Comparison of ENCODE assay signal across 9 cellular contexts in the genomic region with DNA sequence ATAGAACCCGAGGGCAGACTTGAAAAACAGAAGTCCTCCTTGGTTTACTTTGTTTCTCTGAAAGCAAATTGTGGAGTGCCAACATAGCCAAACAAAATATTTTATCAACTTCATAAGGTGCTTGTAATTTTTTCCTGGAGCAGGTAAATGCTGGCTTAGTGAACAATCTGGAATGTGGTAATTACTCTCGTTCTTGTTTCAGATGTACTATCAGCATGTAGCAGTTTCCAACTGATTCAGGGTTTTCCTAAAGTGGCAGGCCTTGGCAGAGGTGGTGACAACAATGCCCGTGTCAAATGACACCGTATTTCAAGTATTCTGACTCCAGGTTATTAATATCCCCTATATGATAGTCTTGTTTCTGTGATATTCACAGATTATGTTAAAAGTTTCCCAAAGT. TPM values are rescaled to one million over a fixed set of nuclear protein-coding genes. Genes with fewer than 3 reads are reported as not detected.
DNase-seq lines count a peak whose midpoint lies in the region; ATAC-seq, FAIRE-seq and TF ChIP-seq lines count a peak whose summit lies in the region.
"Had no signal": no experiment of that assay in that cellular context is flagged by ENCODE, and none has a peak within 500 bp of the region (broad histone marks: within the 10 kb centered on the region; RNA-seq: fewer than 3 reads in every experiment).

No MANE protein-coding gene starts in this region.

- ATAC-seq in GM12878 = no peak
- ATAC-seq in thoracic aorta (ENCODE audit: insufficient number of reproducible peaks, low FRiP score, low read depth) = no peak
- ATAC-seq in HG03280 (IDR thresholded peaks at IDR 0.05; ENCODE audit: unreplicated experiment) = no peak
- no peak for ATAC-seq in GM21526 (IDR thresholded peaks at IDR 0.05; ENCODE audit: low FRiP score, unreplicated experiment)
- ATAC-seq in GM19023 (IDR thresholded peaks at IDR 0.05; ENCODE audit: unreplicated experiment) = no peak

- no peaks in the 10 kb centered on the region for H4K20me1 ChIP-seq in GM12878 (ENCODE audit: control insufficient read depth, insufficient read depth)

- TF ChIP-seq EP300 in GM12878 (IDR thresholded peaks at IDR 0.05; ENCODE audit: borderline replicate concordance in 1 of 2, control insufficient read depth in 1 of 2, low read depth in 2 of 2, low read length in 2 of 2) = no peak

- WGBS in GM12878 (ENCODE audit: insufficient coverage, insufficient replicate concordance, low lambda C conversion rate, missing lambda C conversion rate) = 17% methylated on average over 4 of the region's 4 CpGs

- H3K27ac ChIP-seq in GM12878 (ENCODE audit: control insufficient read depth, insufficient read depth) = no peak overlapping the region
- peak overlapping the region; percentile 97 to 98 for H3K27ac ChIP-seq in thoracic aorta

- in situ Hi-C loops in GM12878 (cut with MboI) = no loop called here

- no peak for TF ChIP-seq POLR2A in GM12878 (IDR thresholded peaks at IDR 0.05; ENCODE audit: low read depth, low read length)

- no peak for TF ChIP-seq RAD21 in GM12878 (IDR thresholded peaks at IDR 0.05; ENCODE audit: insufficient read depth, low read depth, low read length)

- H3K4me3 ChIP-seq in GM12878 = peak overlapping the region; percentile 94; the same call in 1 of the 2 replicates
- H3K4me3 ChIP-seq in thoracic aorta = peak overlapping the region; percentile 94

- no peaks in the 10 kb centered on the region for H3K79me2 ChIP-seq in GM12878 (ENCODE audit: control insufficient read depth, insufficient read depth, low read length)

- TF ChIP-seq CTCF in GM12878 (IDR thresholded peaks at IDR 0.05 in 2 of 3, conservative IDR thresholded peaks at IDR 0.05 in 1 of 3; ENCODE audit: control insufficient read depth in 2 of 3, extremely low read depth in 1 of 3, insufficient read depth in 1 of 3, low read depth in 3 of 3, low read length in 3 of 3) (no peak), thoracic aorta (IDR thresholded peaks at IDR 0.05) (no peak)

- SMC1A ChIA-PET in GM12878 (lab: Charles Lee; ENCODE audit: uncharacterized antibody, unreplicated experiment) = interaction anchor here (1.3 to 2.6 kb wide), 2 partner anchors 11 to 17 kb away, joined by 5 to 15 read pairs; no protein-coding TSS in a partner anchor

- FAIRE-seq in GM12878 (lab: Jason Lieb, UNC) = no peak

- H3K9ac ChIP-seq in GM12878 (ENCODE audit: control insufficient read depth, insufficient read depth, low read length) = no peak overlapping the region

- no peaks in the 10 kb centered on the region for H3K27me3 Mint-ChIP-seq in activated CD4-positive, alpha-beta T cell treated with anti-CD3 and anti-CD28 coated beads, Interleukin-2, amount 10 ng/mL, durations not matched to agents 7 days and 5 days

- H3K9me3 Mint-ChIP-seq in activated CD4-positive, alpha-beta T cell treated with anti-CD3 and anti-CD28 coated beads, Interleukin-2, amount 10 ng/mL, durations not matched to agents 7 days and 5 days = no peaks in the 10 kb centered on the region

- POLR2A ChIA-PET in activated CD4-positive, alpha-beta T cell treated with anti-CD3 and anti-CD28 coated beads, Interleukin-2, amount 10 ng/mL, durations not matched to agents 7 days and 5 days (lab: Charles Lee) = no interaction called here
- POLR2A ChIA-PET in GM12878 (lab: Charles Lee) = interaction anchor here (1.3 kb wide), 1 partner anchor 8 kb away, joined by 4 read pairs; no protein-coding TSS in a partner anchor

- no TSS peak for BruUV-seq in GM12878 (replicated peaks; lab: Mats Ljungman, UMichigan)

- peak overlapping the region; percentile 100 for H3K27ac Mint-ChIP-seq in activated CD4-positive, alpha-beta T cell treated with anti-CD3 and anti-CD28 coated beads, Interleukin-2, amount 10 ng/mL, durations not matched to agents 7 days and 5 days

- H3K9me3 ChIP-seq in GM12878 (replicated peaks; ENCODE audit: control insufficient read depth, insufficient read depth, low read length) = no peaks in the 10 kb centered on the region
- H3K9me3 ChIP-seq in thoracic aorta = no peaks in the 10 kb centered on the region

- peaks cover 35% of the 10 kb centered on the region for H3K4me1 Mint-ChIP-seq in activated CD4-positive, alpha-beta T cell treated with anti-CD3 and anti-CD28 coated beads, Interleukin-2, amount 10 ng/mL, durations not matched to agents 7 days and 5 days

- peak overlapping the region; percentile 98; the same call in 1 of the 2 replicates for H2AFZ ChIP-seq in GM12878 (ENCODE audit: control insufficient read depth, low read depth, low read length)

- no peaks in the 10 kb centered on the region for H3K36me3 ChIP-seq in GM12878 (ENCODE audit: control insufficient read depth in 2 of 2, insufficient read depth in 2 of 2, low read length in 1 of 2)
- no peaks in the 10 kb centered on the region for H3K36me3 ChIP-seq in thoracic aorta

- CTCF ChIA-PET in activated CD4-positive, alpha-beta T cell treated with anti-CD3 and anti-CD28 coated beads, Interleukin-2, amount 10 ng/mL, durations not matched to agents 7 days and 5 days (lab: Charles Lee) = interaction anchor here (0.9 to 1.3 kb wide), 3 partner anchors 12 to 193 kb away, joined by 3 read pairs; no protein-coding TSS in a partner anchor
- CTCF ChIA-PET in GM12878 (lab: Yijun Ruan, JAX) = interaction anchor here (0.5 kb wide), 1 partner anchor 1231 kb away, joined by 3 read pairs; no protein-coding TSS in a partner anchor

- H3K4me3 Mint-ChIP-seq in activated CD4-positive, alpha-beta T cell treated with anti-CD3 and anti-CD28 coated beads, Interleukin-2, amount 10 ng/mL, durations not matched to agents 7 days and 5 days = peak overlapping the region; percentile 90

- DNase-seq in activated CD4-positive, alpha-beta T cell treated with anti-CD3 and anti-CD28 coated beads, Interleukin-2, amount 10 ng/mL, durations not matched to agents 7 days and 5 days = no peak
- DNase-seq in activated CD4-positive, alpha-beta T cell treated with anti-CD3 and anti-CD28 coated beads for 48 hours = no peak
- no peak for DNase-seq in GM12878 (ENCODE audit: low read depth, low spot score)
- DNase-seq in medulla oblongata (ENCODE audit: extremely low spot score) = peak; percentile 37
- no peak for DNase-seq in thoracic aorta (ENCODE audit: low spot score)

- RAD21 ChIA-PET in GM12878 (lab: Charles Lee; ENCODE audit: unreplicated experiment) = interaction anchor here (1.5 kb wide), 1 partner anchor 34 kb away, joined by 4 read pairs; no protein-coding TSS in a partner anchor

- H3K27me3 ChIP-seq in GM12878 (replicated peaks in 1 of 2; ENCODE audit: control insufficient read depth in 2 of 2, insufficient read depth in 2 of 2, low read length in 1 of 2) = no peaks in the 10 kb centered on the region
- H3K27me3 ChIP-seq in thoracic aorta (replicated peaks; ENCODE audit: insufficient read depth) = no peaks in the 10 kb centered on the region

- H3K4me1 ChIP-seq in GM12878 (ENCODE audit: control insufficient read depth, insufficient read depth, low read length) (peaks cover 4% of the 10 kb centered on the region; the same call in 1 of the 2 replicates), thoracic aorta (ENCODE audit: control insufficient read depth in 1 of 2, low read depth in 2 of 2) (peaks cover 4 to 14% of the 10 kb centered on the region in 2 donors)

- H3K36me3 Mint-ChIP-seq in activated CD4-positive, alpha-beta T cell treated with anti-CD3 and anti-CD28 coated beads, Interleukin-2, amount 10 ng/mL, durations not matched to agents 7 days and 5 days (ENCODE audit: low read depth) = peaks cover 9% of the 10 kb centered on the region

- peak overlapping the region; percentile 70 for H3K4me2 ChIP-seq in GM12878 (ENCODE audit: control insufficient read depth, insufficient read depth)

- intact Hi-C loops in GM12878 (cut with micrococcal nuclease; ENCODE audit: unreplicated experiment) = no loop called here

RNA-seq across cellular contexts. Expression of a gene that starts 1.2 kb away (rescaled TPM):
- 10 to 100 TPM; 12.9 to 13.3 TPM for total RNA-seq in activated CD4-positive, alpha-beta T cell treated with anti-CD3 and anti-CD28 coated beads, Interleukin-2, amount 10 ng/mL, durations not matched to agents 7 days and 5 days
- total RNA-seq in GM12878 (2013; cell fraction: nucleolus; rRNA removed) = 71.6 and 71.7 TPM in 2 replicates
- total RNA-seq in GM12878 (2014; rRNA removed) (6.0 and 8.1 TPM in 2 replicates), GM12878 (2014; rRNA removed; fragmentation: Illumina TruSeq; extraction: Trizol) (7.3 and 7.6 TPM in 2 replicates), GM12878 (2021) (6.4 and 7.2 TPM in 2 replicates), thoracic aorta (10 to 100 TPM; 19.4 to 25.6 TPM)
- 2.0 TPM for polyA plus RNA-seq in GM12878 (2011; ENCODE audit: low read depth)
- polyA plus RNA-seq in GM12878 (2011; rRNA removed) (8.6 and 15.6 TPM in 2 replicates), GM12878 (2014; fragmentation: Illumina TruSeq; extraction: Trizol) (5.8 and 9.7 TPM in 2 replicates), GM12878 (2014; fragmentation: Nextera tagmentation; extraction: Ambion mirVana) (1 to 10 TPM; 5.3 to 9.0 TPM), GM12878 (2014; rRNA removed) (3.0 and 4.8 TPM in 2 replicates), GM12878 (2016; fragmentation: Nextera tagmentation; extraction: Ambion mirVana) (1 to 10 TPM; 6.4 TPM)
- 1.6 and 2.2 TPM in 2 replicates for polyA plus RNA-seq in GM12878 (2011; cell fraction: cytosol; rRNA removed)
- 10.7 and 13.6 TPM in 2 replicates for polyA plus RNA-seq in GM12878 (2011; cell fraction: nucleus; rRNA removed)
- polyA plus RNA-seq in GM12878 (2012) = 4.6 and 5.7 TPM in 2 replicates
- polyA minus RNA-seq in GM12878 (2011; rRNA and poly(A)+ RNA removed) = 7.2 and 11.3 TPM in 2 replicates
- 1.9 and 2.8 TPM in 2 replicates for polyA minus RNA-seq in GM12878 (2011; cell fraction: cytosol; rRNA and poly(A)+ RNA removed)
- polyA minus RNA-seq in GM12878 (2011; cell fraction: nucleus; rRNA and poly(A)+ RNA removed) = 14.7 and 15.0 TPM in 2 replicates

RNA-seq across cellular contexts. Expression of a gene that starts 42.4 kb away (rescaled TPM):
- total RNA-seq in activated CD4-positive, alpha-beta T cell treated with anti-CD3 and anti-CD28 coated beads, Interleukin-2, amount 10 ng/mL, durations not matched to agents 7 days and 5 days = under 1 TPM; 0.62 to 0.71 TPM
- total RNA-seq in GM12878 (2013; cell fraction: nucleolus; rRNA removed) = 5.7 and 5.9 TPM in 2 replicates
- total RNA-seq in GM12878 (2014; rRNA removed) (0.71 and 0.79 TPM in 2 replicates), GM12878 (2014; rRNA removed; fragmentation: Illumina TruSeq; extraction: Trizol) (0.74 and 1.1 TPM in 2 replicates), GM12878 (2021) (1.4 and 1.7 TPM in 2 replicates), thoracic aorta (10 to 100 TPM in 1 of 2 donors, 1 to 10 TPM in 1; 6.6 to 11.1 TPM)
- polyA plus RNA-seq in GM12878 (2011; ENCODE audit: low read depth) = 0.17 TPM
- polyA plus RNA-seq in GM12878 (2011; rRNA removed) (2.7 and 2.9 TPM in 2 replicates), GM12878 (2014; fragmentation: Illumina TruSeq; extraction: Trizol) (1.5 and 1.6 TPM in 2 replicates), GM12878 (2014; fragmentation: Nextera tagmentation; extraction: Ambion mirVana) (under 1 TPM; 0.44 to 0.85 TPM), GM12878 (2014; rRNA removed) (0.96 and 1.0 TPM in 2 replicates), GM12878 (2016; fragmentation: Nextera tagmentation; extraction: Ambion mirVana) (under 1 TPM; 0.78 to 0.80 TPM)
- 1.8 and 2.1 TPM in 2 replicates for polyA plus RNA-seq in GM12878 (2011; cell fraction: cytosol; rRNA removed)
- polyA plus RNA-seq in GM12878 (2011; cell fraction: nucleus; rRNA removed) = 1.4 and 1.5 TPM in 2 replicates
- 0.38 and 0.45 TPM in 2 replicates for polyA plus RNA-seq in GM12878 (2012)
- 4.4 and 4.8 TPM in 2 replicates for polyA minus RNA-seq in GM12878 (2011; rRNA and poly(A)+ RNA removed)
- 1.5 and 2.0 TPM in 2 replicates for polyA minus RNA-seq in GM12878 (2011; cell fraction: cytosol; rRNA and poly(A)+ RNA removed)
- 2.4 and 3.2 TPM in 2 replicates for polyA minus RNA-seq in GM12878 (2011; cell fraction: nucleus; rRNA and poly(A)+ RNA removed)
- total RNA-seq: RPMI7951 had no signal

RNA-seq across cellular contexts. Expression of a gene that starts 47.9 kb away (rescaled TPM):
- total RNA-seq in activated CD4-positive, alpha-beta T cell treated with anti-CD3 and anti-CD28 coated beads, Interleukin-2, amount 10 ng/mL, durations not matched to agents 7 days and 5 days = not detected
- total RNA-seq in GM12878 (2013; cell fraction: nucleolus; rRNA removed) = not detected in 2 replicates
- total RNA-seq in GM12878 (2014; rRNA removed) (not detected in 2 replicates), GM12878 (2014; rRNA removed; fragmentation: Illumina TruSeq; extraction: Trizol) (not detected in 2 replicates), GM12878 (2021) (not detected in 2 replicates), thoracic aorta (not detected)
- not detected for polyA plus RNA-seq in GM12878 (2011; ENCODE audit: low read depth)
- polyA plus RNA-seq in GM12878 (2011; rRNA removed) (not detected in 2 replicates), GM12878 (2014; fragmentation: Illumina TruSeq; extraction: Trizol) (not detected in 2 replicates), GM12878 (2014; fragmentation: Nextera tagmentation; extraction: Ambion mirVana) (not detected), GM12878 (2014; rRNA removed) (0.06 TPM in 1 of 2 replicates, not detected in the other), GM12878 (2016; fragmentation: Nextera tagmentation; extraction: Ambion mirVana) (not detected)
- polyA plus RNA-seq in GM12878 (2011; cell fraction: cytosol; rRNA removed) = not detected in 2 replicates
- not detected in 2 replicates for polyA plus RNA-seq in GM12878 (2011; cell fraction: nucleus; rRNA removed)
- polyA plus RNA-seq in GM12878 (2012) = not detected in 2 replicates
- polyA minus RNA-seq in GM12878 (2011; rRNA and poly(A)+ RNA removed) = not detected in 2 replicates
- polyA minus RNA-seq in GM12878 (2011; cell fraction: cytosol; rRNA and poly(A)+ RNA removed) = not detected in 2 replicates
- polyA minus RNA-seq in GM12878 (2011; cell fraction: nucleus; rRNA and poly(A)+ RNA removed) = not detected in 2 replicates
- total RNA-seq: RPMI7951 had no signal
